21 cellular contexts compared by ENCODE assay signal in genomic region chr4:151205722-151206121, GRCh38.
DNase-seq lines count a peak whose midpoint lies in the region; ATAC-seq, FAIRE-seq and TF ChIP-seq lines count a peak whose summit lies in the region.
"Had no signal": no experiment of that assay in that cellular context is flagged by ENCODE, and none has a peak within 500 bp of the region (broad histone marks: within the 10 kb centered on the region; RNA-seq: fewer than 3 reads in every experiment).

No MANE protein-coding gene starts in this region.

- H3K4me1 ChIP-seq in right atrium auricular region (peaks cover 0 to 72% of the 10 kb centered on the region in 2 donors), muscle layer of duodenum (ENCODE audit: control insufficient read depth in 1 of 2, insufficient read depth in 2 of 2, low read length in 2 of 2) (peaks cover 21 to 38% of the 10 kb centered on the region in 2 donors), tibial artery (peaks cover 0 to 78% (median 26%) of the 10 kb centered on the region in 4 donors)

- no peaks in the 10 kb centered on the region for H3K36me3 ChIP-seq in right atrium auricular region
- H3K36me3 ChIP-seq in muscle layer of duodenum (ENCODE audit: control insufficient read depth in 1 of 2, insufficient read depth in 2 of 2, low read length in 2 of 2) = peaks cover 0 to 3% of the 10 kb centered on the region in 2 donors
- no peaks in the 10 kb centered on the region for H3K36me3 ChIP-seq in tibial artery
- H3K36me3 ChIP-seq: thoracic aorta had no signal

- TF ChIP-seq CTCF in choroid plexus epithelial cell (conservative IDR thresholded peaks at IDR 0.05; ENCODE audit: low read depth, low read length) (no peak), right atrium auricular region (IDR thresholded peaks at IDR 0.05) (no peak), tibial artery (IDR thresholded peaks at IDR 0.05) (no peak), D721Med (IDR thresholded peaks at IDR 0.05; ENCODE audit: insufficient read depth, missing control alignments) (no peak)

- H3K4me3 ChIP-seq in choroid plexus epithelial cell (ENCODE audit: low read depth, low read length) (no peak overlapping the region), right atrium auricular region (no peak overlapping the region), muscle layer of duodenum (ENCODE audit: low read depth in 1 of 2, low read length in 2 of 2) (no peak overlapping the region), tibial artery (no peak overlapping the region)
- H3K4me3 ChIP-seq: body of pancreas, thoracic aorta had no signal

- FAIRE-seq in D721Med (lab: Jason Lieb, UNC) = no peak
- FAIRE-seq: kidney had no signal

- H3K27me3 ChIP-seq in right atrium auricular region = no peaks in the 10 kb centered on the region
- no peaks in the 10 kb centered on the region for H3K27me3 ChIP-seq in muscle layer of duodenum (ENCODE audit: low read depth, low read length)
- H3K27me3 ChIP-seq in tibial artery = no peaks in the 10 kb centered on the region
- H3K27me3 ChIP-seq: body of pancreas had no signal

- intact Hi-C loops in tibial artery (cut with DNase I; ENCODE audit: low total_unique reads) = no loop called here
- intact Hi-C loops in left colon (cut with DNase I, micrococcal nuclease) = no loop called here

- H3K9me3 ChIP-seq in right atrium auricular region = no peaks in the 10 kb centered on the region
- H3K9me3 ChIP-seq in muscle layer of duodenum (ENCODE audit: control insufficient read depth in 1 of 2, low read length in 2 of 2) = no peaks in the 10 kb centered on the region
- H3K9me3 ChIP-seq in tibial artery = no peaks in the 10 kb centered on the region
- H3K9me3 ChIP-seq: body of pancreas, thoracic aorta had no signal

- no peak for ATAC-seq in left colon
- no peak for ATAC-seq in GM18861 (IDR thresholded peaks at IDR 0.05; ENCODE audit: unreplicated experiment)
- ATAC-seq: activated T-helper 17 cell treated with anti-CD3 and anti-CD28 coated beads, Interleukin-2, amount 50 U/mL, for 72 hours; body of pancreas; CD8-positive, alpha-beta T cell; PC-3; T-cell had no signal

- peak overlapping the region; percentile 3 to 17 for H3K27ac ChIP-seq in right atrium auricular region
- peak overlapping the region; percentile 34 for H3K27ac ChIP-seq in muscle layer of duodenum (ENCODE audit: low read length)
- H3K27ac ChIP-seq in tibial artery = peak overlapping the region; percentile 24 to 71
- H3K27ac ChIP-seq: body of pancreas, thoracic aorta had no signal

- DNase-seq in choroid plexus epithelial cell (ENCODE audit: low read depth) (peak; percentile 42), right atrium auricular region (ENCODE audit: low spot score) (no peak), tibial artery (no peak), left colon (no peak), NCI-H510A (lab: John Stamatoyannopoulos, UW) (no peak), D721Med (ENCODE audit: insufficient read length, low spot score) (no peak)
- DNase-seq: activated naive CD8-positive, alpha-beta T cell treated with anti-CD3 and anti-CD28 coated beads for 36 hours; body of pancreas; CD8-positive, alpha-beta T cell; DMS79 treated with DMSO at 0.1 percent for 48 hours; KBM-7; kidney; NCI-H82; PC-3; SIG-M5; stimulated activated CD4-positive, alpha-beta T cell treated with anti-CD3 and anti-CD28 coated beads, Interleukin-15, amount 100 ng/mL, for 24 hours; T-cell had no signal
